1 cellular context compared by ENCODE assay signal in genomic region chr12:71584356-71584755, GRCh38.
TF ChIP-seq lines count a peak whose summit lies in the region.

No MANE protein-coding gene starts in this region.

TF ChIP-seq in GM12878, 131 proteins besides CTCF, POLR2A, EP300 and RAD21 (continued from another document):
- TF ChIP-seq ZBTB4 (CRISPR knock-in tag; IDR thresholded peaks at IDR 0.05) (no peak), SRF (IDR thresholded peaks at IDR 0.05; ENCODE audit: low read depth in 2 of 2, low read length in 2 of 2) (no peak), TCF7 (IDR thresholded peaks at IDR 0.05; ENCODE audit: borderline replicate concordance) (no peak), ZNF622 (IDR thresholded peaks at IDR 0.05) (no peak), DPF2 (IDR thresholded peaks at IDR 0.05) (no peak), JUNB (IDR thresholded peaks at IDR 0.05) (no peak), USF2 (IDR thresholded peaks at IDR 0.05; ENCODE audit: borderline replicate concordance, low read depth, low read length) (no peak), SUZ12 (IDR thresholded peaks at IDR 0.05; ENCODE audit: unreplicated experiment) (no peak), MEF2B (IDR thresholded peaks at IDR 0.05; ENCODE audit: partially characterized antibody, poor library complexity, severe bottlenecking) (no peak)
- TF ChIP-seq, protein P1, sequence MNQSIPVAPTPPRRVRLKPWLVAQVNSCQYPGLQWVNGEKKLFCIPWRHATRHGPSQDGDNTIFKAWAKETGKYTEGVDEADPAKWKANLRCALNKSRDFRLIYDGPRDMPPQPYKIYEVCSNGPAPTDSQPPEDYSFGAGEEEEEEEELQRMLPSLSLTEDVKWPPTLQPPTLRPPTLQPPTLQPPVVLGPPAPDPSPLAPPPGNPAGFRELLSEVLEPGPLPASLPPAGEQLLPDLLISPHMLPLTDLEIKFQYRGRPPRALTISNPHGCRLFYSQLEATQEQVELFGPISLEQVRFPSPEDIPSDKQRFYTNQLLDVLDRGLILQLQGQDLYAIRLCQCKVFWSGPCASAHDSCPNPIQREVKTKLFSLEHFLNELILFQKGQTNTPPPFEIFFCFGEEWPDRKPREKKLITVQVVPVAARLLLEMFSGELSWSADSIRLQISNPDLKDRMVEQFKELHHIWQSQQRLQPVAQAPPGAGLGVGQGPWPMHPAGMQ (IDR thresholded peaks at IDR 0.05; ENCODE audit: borderline replicate concordance), result no peak
- TF ChIP-seq, protein P2, sequence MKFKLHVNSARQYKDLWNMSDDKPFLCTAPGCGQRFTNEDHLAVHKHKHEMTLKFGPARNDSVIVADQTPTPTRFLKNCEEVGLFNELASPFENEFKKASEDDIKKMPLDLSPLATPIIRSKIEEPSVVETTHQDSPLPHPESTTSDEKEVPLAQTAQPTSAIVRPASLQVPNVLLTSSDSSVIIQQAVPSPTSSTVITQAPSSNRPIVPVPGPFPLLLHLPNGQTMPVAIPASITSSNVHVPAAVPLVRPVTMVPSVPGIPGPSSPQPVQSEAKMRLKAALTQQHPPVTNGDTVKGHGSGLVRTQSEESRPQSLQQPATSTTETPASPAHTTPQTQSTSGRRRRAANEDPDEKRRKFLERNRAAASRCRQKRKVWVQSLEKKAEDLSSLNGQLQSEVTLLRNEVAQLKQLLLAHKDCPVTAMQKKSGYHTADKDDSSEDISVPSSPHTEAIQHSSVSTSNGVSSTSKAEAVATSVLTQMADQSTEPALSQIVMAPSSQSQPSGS (IDR thresholded peaks at IDR 0.05; ENCODE audit: low read length), result no peak
